In the genomic region with DNA sequence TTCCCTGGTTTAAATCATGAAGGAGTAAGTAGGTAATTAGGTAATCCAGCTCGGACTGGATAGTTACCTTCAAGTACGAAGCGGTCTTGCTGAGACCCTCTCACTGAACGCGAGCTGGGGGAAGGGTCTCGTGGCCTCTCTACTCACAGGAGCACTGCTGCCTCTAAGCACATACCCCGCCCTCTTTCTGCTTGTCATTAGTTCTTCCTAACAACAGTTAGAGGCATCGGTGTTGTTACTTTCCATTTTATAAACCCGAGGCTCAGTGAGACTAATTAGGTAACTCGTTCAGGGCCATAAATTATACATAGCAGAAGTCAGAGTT, we compare ENCODE assay signal across 15 cellular contexts.
DNase-seq lines count a peak whose midpoint lies in the region; ATAC-seq and TF ChIP-seq lines count a peak whose summit lies in the region.
"Had no signal": no experiment of that assay in that cellular context is flagged by ENCODE, and none has a peak within 500 bp of the region (broad histone marks: within the 10 kb centered on the region; RNA-seq: fewer than 3 reads in every experiment).

No MANE protein-coding gene starts in this region.

- no peak for ATAC-seq in psoas muscle
- no peak for ATAC-seq in T-cell (replicated peaks in 1 of 4)
- ATAC-seq: T-helper 17 cell had no signal

- H3K4me3 Mint-ChIP-seq in T-cell, result no peak overlapping the region
- H3K4me3 Mint-ChIP-seq: activated naive CD8-positive, alpha-beta T cell treated with anti-CD3 and anti-CD28 coated beads for 36 hours; neural crest cell; stimulated activated naive CD8-positive, alpha-beta T cell treated with anti-CD3 and anti-CD28 coated beads, Interleukin-15, Interleukin-2, amounts not matched to agents 100 ng/mL and 50 ng/mL, for 24 hours; T-helper 17 cell had no signal

- TF ChIP-seq CTCF in AG04450 (IDR thresholded peaks at IDR 0.05; ENCODE audit: low read depth, low read length) (no peak), epithelial cell of proximal tubule (conservative IDR thresholded peaks at IDR 0.05; ENCODE audit: low read depth, low read length) (no peak), psoas muscle (IDR thresholded peaks at IDR 0.05) (no peak)

- no peak overlapping the region for H3K27ac Mint-ChIP-seq in T-cell
- H3K27ac Mint-ChIP-seq: activated naive CD8-positive, alpha-beta T cell treated with anti-CD3 and anti-CD28 coated beads for 36 hours; stimulated activated naive CD8-positive, alpha-beta T cell treated with anti-CD3 and anti-CD28 coated beads, Interleukin-15, Interleukin-2, amounts not matched to agents 100 ng/mL and 50 ng/mL, for 24 hours; T-helper 17 cell had no signal

- H3K27me3 Mint-ChIP-seq in T-cell, result no peaks in the 10 kb centered on the region
- H3K27me3 Mint-ChIP-seq: activated naive CD8-positive, alpha-beta T cell treated with anti-CD3 and anti-CD28 coated beads for 36 hours had no signal

- H3K9me3 Mint-ChIP-seq in T-cell, result no peaks in the 10 kb centered on the region
- H3K9me3 Mint-ChIP-seq: activated naive CD8-positive, alpha-beta T cell treated with anti-CD3 and anti-CD28 coated beads for 36 hours; neural crest cell; stimulated activated naive CD8-positive, alpha-beta T cell treated with anti-CD3 and anti-CD28 coated beads, Interleukin-15, Interleukin-2, amounts not matched to agents 100 ng/mL and 50 ng/mL, for 24 hours had no signal

- no peaks in the 10 kb centered on the region; the same call in 1 of the 2 replicates for H3K9me3 ChIP-seq in AG04450 (ENCODE audit: control insufficient read depth, insufficient read depth, low read length)
- no peaks in the 10 kb centered on the region for H3K9me3 ChIP-seq in psoas muscle
- H3K9me3 ChIP-seq: Peyer's patch had no signal

- DNase-seq in AG04450 (ENCODE audit: low read depth, low spot score) (no peak), NCI-H69 (lab: John Stamatoyannopoulos, UW) (peak; percentile 69), epithelial cell of proximal tubule (ENCODE audit: low read depth) (no peak), psoas muscle (no peak), KG1 (lab: John Stamatoyannopoulos, UW) (no peak), T-cell (no peak)
- DNase-seq in activated CD8-positive, alpha-beta memory T cell treated with anti-CD3 and anti-CD28 coated beads for 24 hours, result no peak
- no peak for DNase-seq in activated CD4-positive, alpha-beta T cell treated with anti-CD3 and anti-CD28 coated beads, Interleukin-2, amount 50 U/mL, for 1 hour
- DNase-seq: activated CD4-positive, alpha-beta T cell treated with anti-CD3 and anti-CD28 coated beads for 4 hours; activated naive CD8-positive, alpha-beta T cell treated with anti-CD3 and anti-CD28 coated beads for 36 hours; activated T-cell treated with anti-CD3 and anti-CD28 coated beads, Interleukin-2, amount 50 U/mL, for 1 hour; T-helper 17 cell had no signal

- WGBS in psoas muscle, 3 donors, result 21 to 30% (median 28%) methylated on average over 10 of the region's 10 CpGs

- intact Hi-C loops in psoas muscle (cut with DNase I), result no loop called here

- CTCF ChIA-PET in AG04450 (lab: Charles Lee), result interaction anchor here (0.7 to 1.6 kb wide), 4 partner anchors 8 to 145 kb away, joined by 3 to 11 read pairs (median 6); no protein-coding TSS in a partner anchor
- CTCF ChIA-PET in T-cell (lab: Charles Lee), result no interaction called here

- no peaks in the 10 kb centered on the region for H3K36me3 Mint-ChIP-seq in T-cell
- H3K36me3 Mint-ChIP-seq: activated naive CD8-positive, alpha-beta T cell treated with anti-CD3 and anti-CD28 coated beads for 36 hours had no signal

- H3K27me3 ChIP-seq in AG04450 (ENCODE audit: control insufficient read depth, insufficient read depth, low read length) (no peaks in the 10 kb centered on the region), psoas muscle (ENCODE audit: insufficient read depth in 3 of 3, low read length in 2 of 3) (peaks cover 0 to 11% (median 0%) of the 10 kb centered on the region in 3 donors)
- H3K27me3 ChIP-seq: Peyer's patch had no signal

- H3K4me3 ChIP-seq in AG04450 (ENCODE audit: low read depth, low read length) (no peak overlapping the region; the same call in 1 of the 2 replicates), epithelial cell of proximal tubule (ENCODE audit: low read depth, low read length) (peak overlapping the region; percentile 38), psoas muscle (peak overlapping the region; percentile 35)

- peak overlapping the region; percentile 86 for H3K27ac ChIP-seq in AG04450 (ENCODE audit: low read depth, low read length)
- H3K27ac ChIP-seq in psoas muscle, result no peak overlapping the region
- H3K27ac ChIP-seq: Peyer's patch had no signal

- H3K4me1 Mint-ChIP-seq in T-cell, result no peaks in the 10 kb centered on the region
- H3K4me1 Mint-ChIP-seq: activated naive CD8-positive, alpha-beta T cell treated with anti-CD3 and anti-CD28 coated beads for 36 hours; T-helper 17 cell had no signal

- POLR2A ChIA-PET in AG04450 (lab: Yijun Ruan, JAX), result no interaction called here
- POLR2A ChIA-PET in T-cell (lab: Charles Lee), result no interaction called here

- no peaks in the 10 kb centered on the region for H3K4me1 ChIP-seq in psoas muscle
- H3K4me1 ChIP-seq: Peyer's patch had no signal

- no peaks in the 10 kb centered on the region for H3K36me3 ChIP-seq in psoas muscle (ENCODE audit: insufficient read depth in 1 of 2, low read depth in 1 of 2)
- H3K36me3 ChIP-seq: Peyer's patch had no signal
